1 cellular context compared by ENCODE assay signal in genomic region chr3:194476784-194477183, GRCh38.
TF ChIP-seq lines count a peak whose summit lies in the region.

No MANE protein-coding gene starts in this region.

TF ChIP-seq in IMR-90, 13 proteins besides CTCF, POLR2A, EP300 and RAD21 (continued from another document):
- TF ChIP-seq ELK1 (IDR thresholded peaks at IDR 0.05; ENCODE audit: borderline replicate concordance, low read depth, low read length) = no peak
- TF ChIP-seq MAFK (IDR thresholded peaks at IDR 0.05; ENCODE audit: low read depth, low read length) = no peak
- no peak for TF ChIP-seq NFE2L2 (IDR thresholded peaks at IDR 0.05; ENCODE audit: low read depth, low read length)
- TF ChIP-seq CHD1 (IDR thresholded peaks at IDR 0.05; ENCODE audit: low read depth, low read length) = no peak
- no peak for TF ChIP-seq FOS (IDR thresholded peaks at IDR 0.05; ENCODE audit: low read depth, low read length)
- TF ChIP-seq MXI1 (IDR thresholded peaks at IDR 0.05; ENCODE audit: borderline replicate concordance, low read depth, low read length) = no peak
- TF ChIP-seq BHLHE40 (IDR thresholded peaks at IDR 0.05; ENCODE audit: low read depth, low read length) = no peak
- no peak for TF ChIP-seq SMC3 (IDR thresholded peaks at IDR 0.05; ENCODE audit: low read depth, low read length)
- no peak for TF ChIP-seq CEBPB (IDR thresholded peaks at IDR 0.05; ENCODE audit: low read depth, low read length)
- TF ChIP-seq USF2 (IDR thresholded peaks at IDR 0.05; ENCODE audit: low read depth, low read length) = no peak
